ENCODE assay signal across 14 cellular contexts in the genomic region with DNA sequence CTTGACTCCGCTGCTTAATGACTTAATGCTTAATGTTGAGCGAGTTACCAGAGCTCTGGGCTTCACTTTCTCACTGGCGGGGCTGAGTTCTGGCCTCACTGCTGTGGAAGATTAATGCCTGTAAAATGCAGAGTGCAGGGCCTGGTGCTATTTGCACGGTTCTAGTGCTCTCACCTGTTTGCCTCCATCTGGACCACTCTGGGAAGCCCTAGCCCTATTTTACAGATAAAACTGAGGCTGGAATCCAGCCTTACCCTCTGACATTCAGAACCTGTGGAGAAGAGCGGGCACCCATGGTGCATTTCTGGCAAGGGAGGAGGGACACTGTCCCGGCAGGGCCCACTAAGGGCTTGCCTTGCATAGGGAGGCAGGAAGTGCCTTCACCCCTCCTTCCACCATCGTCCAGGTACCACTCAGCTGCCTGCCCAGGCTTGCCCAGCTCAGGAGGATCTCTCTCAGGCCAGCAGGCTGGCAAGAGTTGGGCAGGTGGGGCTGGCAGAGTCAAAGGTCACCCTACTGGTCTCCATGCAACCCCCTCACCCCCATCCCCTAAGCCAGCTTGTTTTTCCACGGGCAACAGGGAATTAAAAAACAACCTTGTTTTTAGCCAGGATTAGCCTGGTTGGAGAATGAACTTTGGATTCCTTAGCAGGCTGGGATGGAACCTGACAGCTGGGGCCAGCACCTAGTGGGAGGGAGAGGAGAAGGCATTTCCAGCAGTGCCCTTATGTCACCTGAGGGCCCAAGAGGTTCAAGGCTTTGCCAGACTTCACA. TPM values are rescaled to one million over a fixed set of nuclear protein-coding genes. Genes with fewer than 3 reads are reported as not detected.
A peak's percentile ranks its signal among the peaks of the same experiment; 100 is the strongest.
DNase-seq lines count a peak whose midpoint lies in the region; ATAC-seq and TF ChIP-seq lines count a peak whose summit lies in the region.
"Had no signal": no experiment of that assay in that cellular context is flagged by ENCODE, and none has a peak within 500 bp of the region (broad histone marks: within the 10 kb centered on the region; RNA-seq: fewer than 3 reads in every experiment).

No MANE protein-coding gene starts in this region.

- H3K36me3 Mint-ChIP-seq in WTC11 = no peaks in the 10 kb centered on the region

- no peak for TF ChIP-seq CTCF in WTC11 (IDR thresholded peaks at IDR 0.05)
- no peak for TF ChIP-seq CTCF in lower lobe of right lung (IDR thresholded peaks at IDR 0.05)

- ATAC-seq in left ventricle myocardium superior (no peak), WTC11 (no peak), lower lobe of right lung (no peak)
- ATAC-seq: left lung had no signal

- peaks cover 22% of the 10 kb centered on the region for H3K4me1 Mint-ChIP-seq in WTC11

- no peak overlapping the region for H3K4me3 Mint-ChIP-seq in WTC11
- H3K4me3 Mint-ChIP-seq: central memory CD8-positive, alpha-beta T cell had no signal

- H3K36me3 ChIP-seq in lower lobe of right lung = no peaks in the 10 kb centered on the region
- H3K36me3 ChIP-seq: left lung had no signal

- no peaks in the 10 kb centered on the region for H3K9me3 Mint-ChIP-seq in WTC11
- H3K9me3 Mint-ChIP-seq: central memory CD8-positive, alpha-beta T cell had no signal

- peak; percentile 23 for DNase-seq in left ventricle myocardium superior
- no peak for DNase-seq in cardiac septum (ENCODE audit: low spot score)
- no peak for DNase-seq in WTC11 (ENCODE audit: low spot score)
- DNase-seq in lower lobe of right lung = no peak
- no peak for DNase-seq in stimulated activated CD4-positive, alpha-beta T cell treated with anti-CD3 and anti-CD28 coated beads, Interleukin-15, amount 100 ng/mL, for 24 hours
- DNase-seq in OCI-M1 (lab: John Stamatoyannopoulos, UW) = no peak
- DNase-seq in NCI-H1417 treated with DMSO at 0.1 percent for 48 hours (lab: John Stamatoyannopoulos, UW) = no peak
- no peak for DNase-seq in NCI-H2107 treated with DMSO at 0.1 percent for 48 hours (lab: John Stamatoyannopoulos, UW; ENCODE audit: unreplicated experiment)
- DNase-seq: activated CD4-positive, alpha-beta T cell treated with anti-CD3 and anti-CD28 coated beads, Interleukin-2, amount 50 U/mL, for 48 hours; activated gamma-delta T cell treated with Interleukin-2 at 50 U/mL for 16 hours; left lung; MG63; NCI-H2171 treated with DMSO at 0.1 percent for 48 hours had no signal

- intact Hi-C loops in left ventricle myocardium superior (cut with micrococcal nuclease) (no loop called here), cardiac septum (cut with DNase I) (no loop called here), lower lobe of right lung (cut with DNase I) (no loop called here)

- H3K27me3 ChIP-seq in lower lobe of right lung (ENCODE audit: low read depth) = no peaks in the 10 kb centered on the region
- H3K27me3 ChIP-seq: left lung, MG63 had no signal

- CTCF ChIA-PET in WTC11 (lab: Charles Lee) = interaction anchor here (0.8 to 3.6 kb wide), 5 partner anchors 32 to 339 kb away, joined by 3 to 23 read pairs (median 4); a partner anchor contains a TSS

- POLR2A ChIA-PET in WTC11 (lab: Charles Lee) = interaction anchor here (0.5 kb wide), 1 partner anchor 19 kb away, joined by 3 read pairs; no protein-coding TSS in a partner anchor

- H3K27me3 Mint-ChIP-seq in WTC11 (ENCODE audit: low read depth) = no peaks in the 10 kb centered on the region
- H3K27me3 Mint-ChIP-seq: central memory CD8-positive, alpha-beta T cell had no signal

- H3K27ac ChIP-seq in lower lobe of right lung = peak overlapping the region; percentile 7

- peaks cover 39% of the 10 kb centered on the region for H3K4me1 ChIP-seq in lower lobe of right lung

- no peak overlapping the region for H3K4me3 ChIP-seq in lower lobe of right lung
- H3K4me3 ChIP-seq: left lung, MG63 had no signal

- H3K9me3 ChIP-seq in lower lobe of right lung = no peaks in the 10 kb centered on the region
- H3K9me3 ChIP-seq: left lung, MG63 had no signal

- H3K27ac Mint-ChIP-seq in WTC11 = peak overlapping the region; percentile 91

TF ChIP-seq in WTC11, 78 proteins besides CTCF, POLR2A, EP300 and RAD21 (continues in another document):
- TF ChIP-seq, protein P1, sequence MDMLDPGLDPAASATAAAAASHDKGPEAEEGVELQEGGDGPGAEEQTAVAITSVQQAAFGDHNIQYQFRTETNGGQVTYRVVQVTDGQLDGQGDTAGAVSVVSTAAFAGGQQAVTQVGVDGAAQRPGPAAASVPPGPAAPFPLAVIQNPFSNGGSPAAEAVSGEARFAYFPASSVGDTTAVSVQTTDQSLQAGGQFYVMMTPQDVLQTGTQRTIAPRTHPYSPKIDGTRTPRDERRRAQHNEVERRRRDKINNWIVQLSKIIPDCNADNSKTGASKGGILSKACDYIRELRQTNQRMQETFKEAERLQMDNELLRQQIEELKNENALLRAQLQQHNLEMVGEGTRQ (CRISPR knock-in tag; IDR thresholded peaks at IDR 0.05) = no peak
- TF ChIP-seq, protein P2, sequence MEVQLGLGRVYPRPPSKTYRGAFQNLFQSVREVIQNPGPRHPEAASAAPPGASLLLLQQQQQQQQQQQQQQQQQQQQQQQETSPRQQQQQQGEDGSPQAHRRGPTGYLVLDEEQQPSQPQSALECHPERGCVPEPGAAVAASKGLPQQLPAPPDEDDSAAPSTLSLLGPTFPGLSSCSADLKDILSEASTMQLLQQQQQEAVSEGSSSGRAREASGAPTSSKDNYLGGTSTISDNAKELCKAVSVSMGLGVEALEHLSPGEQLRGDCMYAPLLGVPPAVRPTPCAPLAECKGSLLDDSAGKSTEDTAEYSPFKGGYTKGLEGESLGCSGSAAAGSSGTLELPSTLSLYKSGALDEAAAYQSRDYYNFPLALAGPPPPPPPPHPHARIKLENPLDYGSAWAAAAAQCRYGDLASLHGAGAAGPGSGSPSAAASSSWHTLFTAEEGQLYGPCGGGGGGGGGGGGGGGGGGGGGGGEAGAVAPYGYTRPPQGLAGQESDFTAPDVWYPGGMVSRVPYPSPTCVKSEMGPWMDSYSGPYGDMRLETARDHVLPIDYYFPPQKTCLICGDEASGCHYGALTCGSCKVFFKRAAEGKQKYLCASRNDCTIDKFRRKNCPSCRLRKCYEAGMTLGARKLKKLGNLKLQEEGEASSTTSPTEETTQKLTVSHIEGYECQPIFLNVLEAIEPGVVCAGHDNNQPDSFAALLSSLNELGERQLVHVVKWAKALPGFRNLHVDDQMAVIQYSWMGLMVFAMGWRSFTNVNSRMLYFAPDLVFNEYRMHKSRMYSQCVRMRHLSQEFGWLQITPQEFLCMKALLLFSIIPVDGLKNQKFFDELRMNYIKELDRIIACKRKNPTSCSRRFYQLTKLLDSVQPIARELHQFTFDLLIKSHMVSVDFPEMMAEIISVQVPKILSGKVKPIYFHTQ (CRISPR knock-in tag; IDR thresholded peaks at IDR 0.05) = no peak
- TF ChIP-seq TEAD1 (CRISPR knock-in tag; IDR thresholded peaks at IDR 0.05) (no peak), ZNF232 (CRISPR knock-in tag; IDR thresholded peaks at IDR 0.05) (no peak), GABPB1 (CRISPR knock-in tag; IDR thresholded peaks at IDR 0.05) (no peak), TEAD4 (CRISPR knock-in tag; IDR thresholded peaks at IDR 0.05) (no peak), CREM (CRISPR knock-in tag; IDR thresholded peaks at IDR 0.05) (no peak), FOXP1 (CRISPR knock-in tag; IDR thresholded peaks at IDR 0.05; ENCODE audit: borderline replicate concordance) (no peak), KAT7 (CRISPR knock-in tag; IDR thresholded peaks at IDR 0.05; ENCODE audit: borderline replicate concordance) (no peak)
- TF ChIP-seq, protein P3, sequence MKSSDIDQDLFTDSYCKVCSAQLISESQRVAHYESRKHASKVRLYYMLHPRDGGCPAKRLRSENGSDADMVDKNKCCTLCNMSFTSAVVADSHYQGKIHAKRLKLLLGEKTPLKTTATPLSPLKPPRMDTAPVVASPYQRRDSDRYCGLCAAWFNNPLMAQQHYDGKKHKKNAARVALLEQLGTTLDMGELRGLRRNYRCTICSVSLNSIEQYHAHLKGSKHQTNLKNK (CRISPR knock-in tag; IDR thresholded peaks at IDR 0.05) = no peak
- TF ChIP-seq, protein P4, sequence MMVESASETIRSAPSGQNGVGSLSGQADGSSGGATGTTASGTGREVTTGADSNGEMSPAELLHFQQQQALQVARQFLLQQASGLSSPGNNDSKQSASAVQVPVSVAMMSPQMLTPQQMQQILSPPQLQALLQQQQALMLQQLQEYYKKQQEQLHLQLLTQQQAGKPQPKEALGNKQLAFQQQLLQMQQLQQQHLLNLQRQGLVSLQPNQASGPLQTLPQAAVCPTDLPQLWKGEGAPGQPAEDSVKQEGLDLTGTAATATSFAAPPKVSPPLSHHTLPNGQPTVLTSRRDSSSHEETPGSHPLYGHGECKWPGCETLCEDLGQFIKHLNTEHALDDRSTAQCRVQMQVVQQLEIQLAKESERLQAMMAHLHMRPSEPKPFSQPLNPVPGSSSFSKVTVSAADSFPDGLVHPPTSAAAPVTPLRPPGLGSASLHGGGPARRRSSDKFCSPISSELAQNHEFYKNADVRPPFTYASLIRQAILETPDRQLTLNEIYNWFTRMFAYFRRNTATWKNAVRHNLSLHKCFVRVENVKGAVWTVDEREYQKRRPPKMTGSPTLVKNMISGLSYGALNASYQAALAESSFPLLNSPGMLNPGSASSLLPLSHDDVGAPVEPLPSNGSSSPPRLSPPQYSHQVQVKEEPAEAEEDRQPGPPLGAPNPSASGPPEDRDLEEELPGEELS (CRISPR knock-in tag; IDR thresholded peaks at IDR 0.05) = no peak
- TF ChIP-seq, protein P5, sequence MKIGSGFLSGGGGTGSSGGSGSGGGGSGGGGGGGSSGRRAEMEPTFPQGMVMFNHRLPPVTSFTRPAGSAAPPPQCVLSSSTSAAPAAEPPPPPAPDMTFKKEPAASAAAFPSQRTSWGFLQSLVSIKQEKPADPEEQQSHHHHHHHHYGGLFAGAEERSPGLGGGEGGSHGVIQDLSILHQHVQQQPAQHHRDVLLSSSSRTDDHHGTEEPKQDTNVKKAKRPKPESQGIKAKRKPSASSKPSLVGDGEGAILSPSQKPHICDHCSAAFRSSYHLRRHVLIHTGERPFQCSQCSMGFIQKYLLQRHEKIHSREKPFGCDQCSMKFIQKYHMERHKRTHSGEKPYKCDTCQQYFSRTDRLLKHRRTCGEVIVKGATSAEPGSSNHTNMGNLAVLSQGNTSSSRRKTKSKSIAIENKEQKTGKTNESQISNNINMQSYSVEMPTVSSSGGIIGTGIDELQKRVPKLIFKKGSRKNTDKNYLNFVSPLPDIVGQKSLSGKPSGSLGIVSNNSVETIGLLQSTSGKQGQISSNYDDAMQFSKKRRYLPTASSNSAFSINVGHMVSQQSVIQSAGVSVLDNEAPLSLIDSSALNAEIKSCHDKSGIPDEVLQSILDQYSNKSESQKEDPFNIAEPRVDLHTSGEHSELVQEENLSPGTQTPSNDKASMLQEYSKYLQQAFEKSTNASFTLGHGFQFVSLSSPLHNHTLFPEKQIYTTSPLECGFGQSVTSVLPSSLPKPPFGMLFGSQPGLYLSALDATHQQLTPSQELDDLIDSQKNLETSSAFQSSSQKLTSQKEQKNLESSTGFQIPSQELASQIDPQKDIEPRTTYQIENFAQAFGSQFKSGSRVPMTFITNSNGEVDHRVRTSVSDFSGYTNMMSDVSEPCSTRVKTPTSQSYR (CRISPR knock-in tag; IDR thresholded peaks at IDR 0.05) = no peak

RNA-seq across cellular contexts. Expression of a gene that starts 4.1 kb away (rescaled TPM):
- total RNA-seq in left ventricle myocardium superior (32.4 TPM), cardiac septum (25.1 TPM), WTC11 (2021) (56.8 to 59.5 TPM (median 59.0 TPM) in 3 replicates), lower lobe of right lung (30.2 TPM)

RNA-seq across cellular contexts. Expression of a gene that starts 5.8 kb away (rescaled TPM):
- 31.6 TPM for total RNA-seq in left ventricle myocardium superior
- total RNA-seq in cardiac septum = 45.3 TPM
- total RNA-seq in WTC11 (2021) = 79.4 to 88.8 TPM (median 80.7 TPM) in 3 replicates
- total RNA-seq in lower lobe of right lung = 75.7 TPM
